Comparison of ENCODE assay signal across 13 cellular contexts in genomic region chr1:26740023-26740422, GRCh38. TPM values are rescaled to one million over a fixed set of nuclear protein-coding genes. Genes with fewer than 3 reads are reported as not detected.
DNase-seq lines count a peak whose midpoint lies in the region; ATAC-seq and TF ChIP-seq lines count a peak whose summit lies in the region.
"Had no signal": no experiment of that assay in that cellular context is flagged by ENCODE, and none has a peak within 500 bp of the region (broad histone marks: within the 10 kb centered on the region; RNA-seq: fewer than 3 reads in every experiment).

No MANE protein-coding gene starts in this region.

- ATAC-seq in WTC11: no peak

- H3K4me2 ChIP-seq in hepatocyte: peak overlapping the region; percentile 62

- H3K79me2 ChIP-seq in hepatocyte: peaks cover 96% of the 10 kb centered on the region

- TF ChIP-seq EP300 in stomach (IDR thresholded peaks at IDR 0.05): no peak

- no peak for TF ChIP-seq POLR2A in stomach (IDR thresholded peaks at IDR 0.05)

- H3K27me3 ChIP-seq in hepatocyte (no peaks in the 10 kb centered on the region), stomach (no peaks in the 10 kb centered on the region)

- intact Hi-C loops in stomach (cut with DNase I; ENCODE audit: low total_unique reads): no loop called here

- peaks cover 64% of the 10 kb centered on the region for H3K4me1 Mint-ChIP-seq in activated naive CD4-positive, alpha-beta T cell treated with anti-CD3 and anti-CD28 coated beads, Interleukin-2, amount 50 U/mL, for 24 hours
- H3K4me1 Mint-ChIP-seq in WTC11: peaks cover 32% of the 10 kb centered on the region

- H2AFZ ChIP-seq in hepatocyte: no peak overlapping the region

- WGBS in hepatocyte (ENCODE audit: low lambda C conversion rate, missing lambda C conversion rate): 80% methylated on average over 3 of the region's 3 CpGs
- WGBS in stomach, 5 donors: 66 to 84% (median 68%) methylated on average over 3 of the region's 3 CpGs

- CTCF ChIA-PET in WTC11 (lab: Charles Lee): interaction anchor here (1.1 kb wide), 1 partner anchor 138 kb away, joined by 3 read pairs; no protein-coding TSS in a partner anchor

- peaks cover 43% of the 10 kb centered on the region for H4K20me1 ChIP-seq in hepatocyte (ENCODE audit: insufficient read depth, poor library complexity, severe bottlenecking)

- peak overlapping the region; percentile 55 for H3K27ac ChIP-seq in hepatocyte
- peak overlapping the region in 3 of 5 donors; percentile 9 to 57 (median 30) for H3K27ac ChIP-seq in stomach
- H3K27ac ChIP-seq: SK-N-MC had no signal

- H3K4me1 ChIP-seq in hepatocyte (ENCODE audit: insufficient read depth): peaks cover 18% of the 10 kb centered on the region
- H3K4me1 ChIP-seq in stomach: peaks cover 15 to 68% (median 47%) of the 10 kb centered on the region in 4 donors

- peaks cover 23% of the 10 kb centered on the region for H3K36me3 Mint-ChIP-seq in activated naive CD4-positive, alpha-beta T cell treated with anti-CD3 and anti-CD28 coated beads, Interleukin-2, amount 50 U/mL, for 24 hours
- H3K36me3 Mint-ChIP-seq in WTC11: peaks cover 31% of the 10 kb centered on the region

- H3K9me2 ChIP-seq in hepatocyte (replicated peaks; ENCODE audit: insufficient read depth): no peaks in the 10 kb centered on the region

- H3K4me3 ChIP-seq in hepatocyte (no peak overlapping the region), stomach (no peak overlapping the region)
- H3K4me3 ChIP-seq: SK-N-MC had no signal

- no peak for DNase-seq in activated naive CD4-positive, alpha-beta T cell treated with anti-CD3 and anti-CD28 coated beads, Interleukin-2, amount 50 U/mL, for 16 hours
- no peak for DNase-seq in WTC11 (ENCODE audit: low spot score)
- DNase-seq in hepatocyte (ENCODE audit: low spot score): no peak
- DNase-seq in stomach: no peak
- DNase-seq in AG20443 (ENCODE audit: low spot score): no peak
- no peak for DNase-seq in NCI-H524 treated with DMSO at 0.1 percent for 48 hours (lab: John Stamatoyannopoulos, UW)
- DNase-seq in SKM-1 treated with dmso at 0.1 percent for 144 hours (lab: John Stamatoyannopoulos, UW; ENCODE audit: unreplicated experiment): no peak
- DNase-seq: activated CD4-positive, alpha-beta T cell treated with anti-CD3 and anti-CD28 coated beads, Interleukin-2, amount 50 U/mL, for 1 hour; amniotic stem cell; mesendoderm; NCI-H2171 had no signal

- H3K27me3 Mint-ChIP-seq in activated naive CD4-positive, alpha-beta T cell treated with anti-CD3 and anti-CD28 coated beads, Interleukin-2, amount 50 U/mL, for 24 hours: no peaks in the 10 kb centered on the region
- no peaks in the 10 kb centered on the region for H3K27me3 Mint-ChIP-seq in WTC11 (ENCODE audit: low read depth)

- H3K4me3 Mint-ChIP-seq in activated naive CD4-positive, alpha-beta T cell treated with anti-CD3 and anti-CD28 coated beads, Interleukin-2, amount 50 U/mL, for 24 hours: peak overlapping the region; percentile 12
- H3K4me3 Mint-ChIP-seq in WTC11: no peak overlapping the region

- no peaks in the 10 kb centered on the region for H3K9me3 Mint-ChIP-seq in activated naive CD4-positive, alpha-beta T cell treated with anti-CD3 and anti-CD28 coated beads, Interleukin-2, amount 50 U/mL, for 24 hours
- no peaks in the 10 kb centered on the region for H3K9me3 Mint-ChIP-seq in WTC11

- H3K36me3 ChIP-seq in hepatocyte (replicated peaks; ENCODE audit: insufficient read depth, low read depth): no peaks in the 10 kb centered on the region
- H3K36me3 ChIP-seq in stomach: peaks cover 36 to 90% (median 75%) of the 10 kb centered on the region in 4 donors

- TF ChIP-seq CTCF in WTC11 (IDR thresholded peaks at IDR 0.05): no peak
- TF ChIP-seq CTCF in hepatocyte (IDR thresholded peaks at IDR 0.05; ENCODE audit: poor library complexity): no peak
- TF ChIP-seq CTCF in stomach (IDR thresholded peaks at IDR 0.05): no peak

- POLR2A ChIA-PET in WTC11 (lab: Charles Lee): no interaction called here

- H3K9me3 ChIP-seq in hepatocyte (ENCODE audit: low read depth) (no peaks in the 10 kb centered on the region), stomach (no peaks in the 10 kb centered on the region)

- peak overlapping the region; percentile 39 for H3K27ac Mint-ChIP-seq in activated naive CD4-positive, alpha-beta T cell treated with anti-CD3 and anti-CD28 coated beads, Interleukin-2, amount 50 U/mL, for 24 hours
- H3K27ac Mint-ChIP-seq in WTC11: peak overlapping the region; percentile 43

TF ChIP-seq in WTC11, 78 proteins besides CTCF, POLR2A, EP300 and RAD21:
- no peak for TF ChIP-seq FOXJ3 (CRISPR knock-in tag; IDR thresholded peaks at IDR 0.05; ENCODE audit: borderline replicate concordance)
- no peak for TF ChIP-seq ZMAT4 (CRISPR knock-in tag; IDR thresholded peaks at IDR 0.05)
- no peak for TF ChIP-seq ETV6 (CRISPR knock-in tag; IDR thresholded peaks at IDR 0.05)
- no peak for TF ChIP-seq MLX (CRISPR knock-in tag; IDR thresholded peaks at IDR 0.05)
- no peak for TF ChIP-seq ATF6 (CRISPR knock-in tag; IDR thresholded peaks at IDR 0.05)

RNA-seq across cellular contexts. Expression of gene ARID1A, which starts 44.2 kb away (rescaled TPM):
- 98.0 to 105 TPM (median 103 TPM) in 3 replicates for total RNA-seq in WTC11 (2021)
- total RNA-seq in hepatocyte: 32.3 and 35.8 TPM in 2 replicates
- 26.6 and 27.9 TPM in 2 replicates for polyA plus RNA-seq in hepatocyte
- total RNA-seq in stomach: 10 to 100 TPM; 42.9 to 74.2 (median 50.1) TPM
- 10 to 100 TPM in 2 of 3 donors, 1 to 10 TPM in 1; 9.9 to 10.8 (median 10.4) TPM for polyA plus RNA-seq in stomach

RNA-seq across cellular contexts. Expression of gene PIGV, which starts 47.7 kb away (rescaled TPM):
- total RNA-seq in WTC11 (2021) (13.1 to 15.0 TPM (median 13.7 TPM) in 3 replicates), hepatocyte (22.0 and 35.5 TPM in 2 replicates), stomach (10 to 100 TPM in 2 of 5 donors, 1 to 10 TPM in 1, under 1 TPM in 1, not detected in 1; 0.87 to 30.8 (median 8.7) TPM)
- polyA plus RNA-seq in hepatocyte (19.1 and 21.2 TPM in 2 replicates), stomach (1 to 10 TPM; 3.4 to 7.5 (median 6.4) TPM)
